16 cellular contexts compared by ENCODE assay signal in the genomic region with DNA sequence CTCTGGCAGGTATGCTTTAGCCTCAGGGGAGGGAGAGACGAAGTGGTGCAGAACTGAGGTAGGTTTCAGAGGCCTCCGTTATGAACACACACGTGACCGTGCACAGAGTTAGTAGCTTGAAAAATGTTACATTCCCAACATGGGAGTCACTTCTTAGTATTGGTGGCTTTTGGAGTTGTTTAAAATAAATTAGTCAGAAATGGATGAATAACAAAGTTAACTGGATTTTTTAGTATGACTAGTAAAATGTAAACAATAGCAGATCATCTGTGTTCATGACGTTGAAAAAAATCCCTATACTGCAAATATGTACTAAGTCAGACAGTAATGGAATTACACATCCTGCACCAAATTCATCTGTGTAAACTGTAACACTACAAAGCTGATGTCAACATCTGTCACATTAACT.
DNase-seq lines count a peak whose midpoint lies in the region; ATAC-seq and TF ChIP-seq lines count a peak whose summit lies in the region.
"Had no signal": no experiment of that assay in that cellular context is flagged by ENCODE, and none has a peak within 500 bp of the region (broad histone marks: within the 10 kb centered on the region; RNA-seq: fewer than 3 reads in every experiment).

No MANE protein-coding gene starts in this region.

- CTCF ChIA-PET in HEK293T (lab: Yijun Ruan, JAX): interaction anchor here (0.7 kb wide), 1 partner anchor 9 kb away, joined by 3 read pairs; no protein-coding TSS in a partner anchor

- H2AFZ ChIP-seq in smooth muscle cell (ENCODE audit: low read depth): peak overlapping the region; percentile 11

- ATAC-seq in left lobe of liver (no peak), HG02610 (IDR thresholded peaks at IDR 0.05; ENCODE audit: unreplicated experiment) (no peak)
- ATAC-seq: activated CD8-positive, alpha-beta T cell treated with anti-CD3 and anti-CD28 coated beads for 36 hours had no signal

- H3K4me1 ChIP-seq in smooth muscle cell (ENCODE audit: low read depth): peaks cover 12% of the 10 kb centered on the region
- H3K4me1 ChIP-seq: pancreas, spleen had no signal

- peak overlapping the region; percentile 85 for H3K27ac ChIP-seq in smooth muscle cell (ENCODE audit: low read depth)
- H3K27ac ChIP-seq: pancreas, spleen had no signal

- no peaks in the 10 kb centered on the region for H3K9me3 ChIP-seq in smooth muscle cell (replicated peaks; ENCODE audit: low read depth)
- H3K9me3 ChIP-seq: pancreas, SK-N-SH had no signal

- H3K27me3 ChIP-seq in smooth muscle cell (ENCODE audit: low read depth): no peaks in the 10 kb centered on the region
- H3K27me3 ChIP-seq: pancreas, spleen had no signal

- no peaks in the 10 kb centered on the region for H3K36me3 ChIP-seq in smooth muscle cell (ENCODE audit: low read depth)
- H3K36me3 ChIP-seq: pancreas, spleen had no signal

- TF ChIP-seq CTCF in fibroblast of the aortic adventitia (IDR thresholded peaks at IDR 0.05; ENCODE audit: insufficient read depth, low read length): no peak
- no peak for TF ChIP-seq CTCF in smooth muscle cell (IDR thresholded peaks at IDR 0.05; ENCODE audit: borderline replicate concordance, insufficient read depth, poor library complexity, severe bottlenecking)

- H3K9ac ChIP-seq in smooth muscle cell (ENCODE audit: low read depth): peak overlapping the region; percentile 51
- H3K9ac ChIP-seq: SK-N-SH had no signal

- H4K20me1 ChIP-seq in smooth muscle cell (ENCODE audit: low read depth): no peaks in the 10 kb centered on the region

- H3K4me2 ChIP-seq in smooth muscle cell: peak overlapping the region; percentile 71
- H3K4me2 ChIP-seq: SK-N-SH had no signal

- no peaks in the 10 kb centered on the region for H3F3A ChIP-seq in smooth muscle cell (ENCODE audit: low read depth)

- H3K4me3 ChIP-seq in fibroblast of the aortic adventitia (ENCODE audit: low read depth, low read length) (no peak overlapping the region), smooth muscle cell (no peak overlapping the region)
- H3K4me3 ChIP-seq: pancreas, spleen had no signal

- DNase-seq in GM04503 (ENCODE audit: low read depth): peak; percentile 25
- peak; percentile 11 for DNase-seq in amniotic stem cell (lab: John Stamatoyannopoulos, UW)
- peak; percentile 40 for DNase-seq in fibroblast of the aortic adventitia (ENCODE audit: low read depth)
- no peak for DNase-seq in smooth muscle cell (lab: John Stamatoyannopoulos, UW; ENCODE audit: unreplicated experiment)
- no peak for DNase-seq in left lobe of liver (ENCODE audit: low spot score)
- no peak for DNase-seq in HEK293T (ENCODE audit: extremely low spot score)
- DNase-seq in activated naive CD4-positive, alpha-beta T cell treated with Interleukin-2 at 50 U/mL for 16 hours: no peak
- DNase-seq: activated CD8-positive, alpha-beta T cell treated with anti-CD3 and anti-CD28 coated beads for 36 hours; CD8-positive, alpha-beta memory T cell; NCI-H187 treated with DMSO at 0.1 percent for 48 hours; NCI-H446 treated with DMSO at 0.1 percent for 48 hours; pancreas; spleen; stimulated activated naive CD4-positive, alpha-beta T cell treated with Interleukin-2 at 50 U/mL for 16 hours had no signal

- POLR2A ChIA-PET in HEK293T (lab: Yijun Ruan, JAX): no interaction called here

- H3K79me2 ChIP-seq in smooth muscle cell (ENCODE audit: low read depth): no peaks in the 10 kb centered on the region

- WGBS in smooth muscle cell (ENCODE audit: low lambda C conversion rate): 33% methylated on average over 5 of the region's 5 CpGs

TF ChIP-seq in HEK293T, 16 proteins besides CTCF, POLR2A, EP300 and RAD21:
- TF ChIP-seq ARNT (IDR thresholded peaks at IDR 0.05): no peak
- TF ChIP-seq ZNF384 (IDR thresholded peaks at IDR 0.05): no peak
- TF ChIP-seq LEF1 (IDR thresholded peaks at IDR 0.05; ENCODE audit: borderline replicate concordance): no peak
- TF ChIP-seq ELF4 (IDR thresholded peaks at IDR 0.05): no peak
- no peak for TF ChIP-seq FOXA1 (IDR thresholded peaks at IDR 0.05)
- no peak for TF ChIP-seq SUZ12 (IDR thresholded peaks at IDR 0.05)
- no peak for TF ChIP-seq TARDBP (IDR thresholded peaks at IDR 0.05)
- TF ChIP-seq, protein P1, sequence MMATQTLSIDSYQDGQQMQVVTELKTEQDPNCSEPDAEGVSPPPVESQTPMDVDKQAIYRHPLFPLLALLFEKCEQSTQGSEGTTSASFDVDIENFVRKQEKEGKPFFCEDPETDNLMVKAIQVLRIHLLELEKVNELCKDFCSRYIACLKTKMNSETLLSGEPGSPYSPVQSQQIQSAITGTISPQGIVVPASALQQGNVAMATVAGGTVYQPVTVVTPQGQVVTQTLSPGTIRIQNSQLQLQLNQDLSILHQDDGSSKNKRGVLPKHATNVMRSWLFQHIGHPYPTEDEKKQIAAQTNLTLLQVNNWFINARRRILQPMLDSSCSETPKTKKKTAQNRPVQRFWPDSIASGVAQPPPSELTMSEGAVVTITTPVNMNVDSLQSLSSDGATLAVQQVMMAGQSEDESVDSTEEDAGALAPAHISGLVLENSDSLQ (IDR thresholded peaks at IDR 0.05): no peak
- TF ChIP-seq HDGF (IDR thresholded peaks at IDR 0.05; ENCODE audit: borderline replicate concordance): no peak
- no peak for TF ChIP-seq BHLHE40 (IDR thresholded peaks at IDR 0.05; ENCODE audit: borderline replicate concordance)
- no peak for TF ChIP-seq CTBP1 (IDR thresholded peaks at IDR 0.05; ENCODE audit: borderline replicate concordance)
- TF ChIP-seq SP1 (IDR thresholded peaks at IDR 0.05): no peak

Comparison
In these comparisons a context has a peak if more than half of its experiments do, and no peak if none do; other contexts are left out.
1. DNase-seq: peak in GM04503 (single experiment), amniotic stem cell (single experiment) and fibroblast of the aortic adventitia (single experiment); none in smooth muscle cell (single experiment), left lobe of liver (single experiment), HEK293T (single experiment) and activated naive CD4-positive, alpha-beta T cell treated with Interleukin-2 at 50 U/mL for 16 hours (single experiment).